In the genomic region with DNA sequence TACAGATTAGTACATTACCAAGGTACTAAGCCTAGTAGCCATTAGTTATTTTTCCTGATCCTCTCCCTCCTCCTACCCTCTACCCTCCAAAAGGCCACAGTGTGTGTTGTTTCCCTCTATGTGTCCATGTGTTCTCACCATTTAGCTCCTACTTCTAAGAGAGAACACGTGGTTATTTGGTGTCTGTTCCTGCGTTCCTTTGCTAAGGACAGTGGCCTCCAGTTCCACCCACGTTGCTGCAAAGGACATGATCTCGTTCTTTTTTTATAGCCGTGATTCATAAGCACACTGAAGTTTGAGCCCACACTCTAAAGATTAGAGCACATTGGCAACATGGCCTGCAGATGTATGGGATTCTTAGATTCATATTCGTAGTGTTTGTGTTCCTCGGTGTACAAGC, we compare ENCODE assay signal across 20 cellular contexts. TPM values are rescaled to one million over a fixed set of nuclear protein-coding genes. Genes with fewer than 3 reads are reported as not detected.
DNase-seq lines count a peak whose midpoint lies in the region; ATAC-seq, FAIRE-seq and TF ChIP-seq lines count a peak whose summit lies in the region.
"Had no signal": no experiment of that assay in that cellular context is flagged by ENCODE, and none has a peak within 500 bp of the region (broad histone marks: within the 10 kb centered on the region; RNA-seq: fewer than 3 reads in every experiment).

No MANE protein-coding gene starts in this region.

- no peaks in the 10 kb centered on the region for H3K9me2 ChIP-seq in hepatocyte (replicated peaks; ENCODE audit: insufficient read depth)

- no peaks in the 10 kb centered on the region for H3K27me3 Mint-ChIP-seq in astrocyte (ENCODE audit: low read depth, unreplicated experiment)
- no peaks in the 10 kb centered on the region for H3K27me3 Mint-ChIP-seq in activated T-cell treated with anti-CD3 and anti-CD28 coated beads, Interleukin-2, amount 50 U/mL, for 72 hours (ENCODE audit: low read depth)
- H3K27me3 Mint-ChIP-seq: activated naive CD8-positive, alpha-beta T cell treated with anti-CD3 and anti-CD28 coated beads, Interleukin-2, amount 50 U/mL, for 24 hours had no signal

- 52% methylated on average over 7 of the region's 7 CpGs for WGBS in hepatocyte (ENCODE audit: low lambda C conversion rate, missing lambda C conversion rate)
- WGBS in ovary, 3 donors, result 52 to 63% (median 54%) methylated on average over 7 of the region's 7 CpGs

- no peaks in the 10 kb centered on the region for H3K79me2 ChIP-seq in astrocyte (ENCODE audit: insufficient read depth, low read length)
- H3K79me2 ChIP-seq in hepatocyte, result no peaks in the 10 kb centered on the region

- H3K27ac Mint-ChIP-seq in astrocyte (ENCODE audit: unreplicated experiment), result no peak overlapping the region
- H3K27ac Mint-ChIP-seq in activated T-cell treated with anti-CD3 and anti-CD28 coated beads, Interleukin-2, amount 50 U/mL, for 72 hours, result no peak overlapping the region
- H3K27ac Mint-ChIP-seq: activated naive CD8-positive, alpha-beta T cell treated with anti-CD3 and anti-CD28 coated beads, Interleukin-2, amount 50 U/mL, for 24 hours; natural killer cell treated with Interleukin-12 subunit alpha and Interleukin-12 subunit beta and Interleukin-15 and Interleukin-18, amount 100 ng/mL, for 72 hours; T-helper 2 cell treated with Interferon-gamma antibody and Interleukin-4, amounts not matched to agents 5 μg/mL and 100 μg/mL, for 36 hours had no signal

- TF ChIP-seq CTCF in astrocyte (IDR thresholded peaks at IDR 0.05; ENCODE audit: insufficient read depth, low read depth, low read length) (no peak), hepatocyte (IDR thresholded peaks at IDR 0.05; ENCODE audit: poor library complexity) (no peak), ovary (IDR thresholded peaks at IDR 0.05) (no peak)

- H3K36me3 ChIP-seq in astrocyte (ENCODE audit: insufficient read depth, low read length) (no peaks in the 10 kb centered on the region), hepatocyte (replicated peaks; ENCODE audit: insufficient read depth, low read depth) (no peaks in the 10 kb centered on the region), skeletal muscle satellite cell (ENCODE audit: insufficient read depth, low read length) (no peaks in the 10 kb centered on the region), ovary (no peaks in the 10 kb centered on the region)
- H3K36me3 ChIP-seq: cardiac muscle cell, SJSA1, stomach had no signal

- TF ChIP-seq POLR2A in ovary (IDR thresholded peaks at IDR 0.05), result no peak

- H3K27me3 ChIP-seq in astrocyte (ENCODE audit: insufficient read depth, low read length) (no peaks in the 10 kb centered on the region), hepatocyte (no peaks in the 10 kb centered on the region), skeletal muscle satellite cell (ENCODE audit: control insufficient read depth, insufficient read depth, low read length) (no peaks in the 10 kb centered on the region), ovary (no peaks in the 10 kb centered on the region)
- H3K27me3 ChIP-seq: cardiac muscle cell, SJSA1, stomach had no signal

- H3K4me2 ChIP-seq in astrocyte (ENCODE audit: low read length) (peak overlapping the region; percentile 26), hepatocyte (no peak overlapping the region), skeletal muscle satellite cell (ENCODE audit: low read length) (peak overlapping the region; percentile 26)

- H2AFZ ChIP-seq in astrocyte (ENCODE audit: low read depth, low read length) (no peak overlapping the region), hepatocyte (no peak overlapping the region)

- intact Hi-C loops in ovary (cut with DNase I), result no loop called here

- no peaks in the 10 kb centered on the region for H3K36me3 Mint-ChIP-seq in astrocyte (ENCODE audit: low read depth, unreplicated experiment)
- H3K36me3 Mint-ChIP-seq in activated T-cell treated with anti-CD3 and anti-CD28 coated beads, Interleukin-2, amount 50 U/mL, for 72 hours (ENCODE audit: insufficient read depth in 2 of 2), result peaks cover 0 to 2% of the 10 kb centered on the region in 2 donors
- H3K36me3 Mint-ChIP-seq: natural killer cell treated with Interleukin-12 subunit alpha and Interleukin-12 subunit beta and Interleukin-15 and Interleukin-18, amount 100 ng/mL, for 72 hours had no signal

- peaks cover 5% of the 10 kb centered on the region for H3K4me1 ChIP-seq in astrocyte (ENCODE audit: insufficient read depth, low read length)
- H3K4me1 ChIP-seq in hepatocyte (ENCODE audit: insufficient read depth), result no peaks in the 10 kb centered on the region
- H3K4me1 ChIP-seq in skeletal muscle satellite cell (ENCODE audit: control insufficient read depth, insufficient read depth, low read length), result peaks cover 17% of the 10 kb centered on the region
- no peaks in the 10 kb centered on the region for H3K4me1 ChIP-seq in ovary (ENCODE audit: insufficient read depth)
- H3K4me1 ChIP-seq: SJSA1, stomach had no signal

- H3K27ac ChIP-seq in astrocyte (ENCODE audit: low read depth, low read length) (no peak overlapping the region), hepatocyte (peak overlapping the region; percentile 32), ovary (no peak overlapping the region)
- H3K27ac ChIP-seq: cardiac muscle cell, SJSA1, stomach had no signal

- no peak for FAIRE-seq in astrocyte (lab: Jason Lieb, UNC)
- FAIRE-seq: urothelium cell line had no signal

- ATAC-seq in activated T-cell treated with anti-CD3 and anti-CD28 coated beads, Interleukin-2, amount 50 U/mL, for 72 hours (replicated peaks in 1 of 2), result no peak
- ATAC-seq: activated naive CD8-positive, alpha-beta T cell treated with anti-CD3 and anti-CD28 coated beads, Interleukin-2, amount 50 U/mL, for 24 hours; natural killer cell treated with Interleukin-12 subunit alpha and Interleukin-12 subunit beta and Interleukin-15 and Interleukin-18, amount 100 ng/mL, for 72 hours had no signal

- no peak for TF ChIP-seq EP300 in ovary (IDR thresholded peaks at IDR 0.05)

- H3K9me3 ChIP-seq in astrocyte (ENCODE audit: insufficient read depth, low read depth, low read length), result no peaks in the 10 kb centered on the region
- H3K9me3 ChIP-seq in hepatocyte (ENCODE audit: low read depth), result no peaks in the 10 kb centered on the region
- no peaks in the 10 kb centered on the region for H3K9me3 ChIP-seq in skeletal muscle satellite cell (replicated peaks; ENCODE audit: low read length)
- H3K9me3 ChIP-seq in ovary, result no peaks in the 10 kb centered on the region
- H3K9me3 ChIP-seq: SJSA1, stomach had no signal

- H3K4me3 ChIP-seq in astrocyte (ENCODE audit: insufficient read depth, low read depth, low read length) (no peak overlapping the region), hepatocyte (no peak overlapping the region), skeletal muscle satellite cell (ENCODE audit: low read length) (no peak overlapping the region), ovary (no peak overlapping the region)
- H3K4me3 ChIP-seq: cardiac muscle cell, SJSA1, stomach had no signal

- H4K20me1 ChIP-seq in astrocyte (ENCODE audit: insufficient read depth, low read length) (no peaks in the 10 kb centered on the region), hepatocyte (ENCODE audit: insufficient read depth, poor library complexity, severe bottlenecking) (no peaks in the 10 kb centered on the region)

- H3K9ac ChIP-seq in astrocyte (ENCODE audit: low read length) (no peak overlapping the region), skeletal muscle satellite cell (ENCODE audit: low read depth, low read length) (no peak overlapping the region)

- peaks cover 8% of the 10 kb centered on the region for H3K4me1 Mint-ChIP-seq in astrocyte (ENCODE audit: low read depth, unreplicated experiment)
- no peaks in the 10 kb centered on the region for H3K4me1 Mint-ChIP-seq in activated T-cell treated with anti-CD3 and anti-CD28 coated beads, Interleukin-2, amount 50 U/mL, for 72 hours (ENCODE audit: low read depth)
- H3K4me1 Mint-ChIP-seq: activated naive CD8-positive, alpha-beta T cell treated with anti-CD3 and anti-CD28 coated beads, Interleukin-2, amount 50 U/mL, for 24 hours had no signal

- H3K4me3 Mint-ChIP-seq in astrocyte (ENCODE audit: unreplicated experiment), result no peak overlapping the region
- H3K4me3 Mint-ChIP-seq in activated T-cell treated with anti-CD3 and anti-CD28 coated beads, Interleukin-2, amount 50 U/mL, for 72 hours, result no peak overlapping the region
- H3K4me3 Mint-ChIP-seq: activated naive CD8-positive, alpha-beta T cell treated with anti-CD3 and anti-CD28 coated beads, Interleukin-2, amount 50 U/mL, for 24 hours; natural killer cell treated with Interleukin-12 subunit alpha and Interleukin-12 subunit beta and Interleukin-15 and Interleukin-18, amount 100 ng/mL, for 72 hours; T-helper 2 cell treated with Interferon-gamma antibody and Interleukin-4, amounts not matched to agents 5 μg/mL and 100 μg/mL, for 36 hours had no signal

- peaks cover 1% of the 10 kb centered on the region for H3K9me3 Mint-ChIP-seq in astrocyte (ENCODE audit: unreplicated experiment)
- H3K9me3 Mint-ChIP-seq in activated T-cell treated with anti-CD3 and anti-CD28 coated beads, Interleukin-2, amount 50 U/mL, for 72 hours, result no peaks in the 10 kb centered on the region
- H3K9me3 Mint-ChIP-seq: activated naive CD8-positive, alpha-beta T cell treated with anti-CD3 and anti-CD28 coated beads, Interleukin-2, amount 50 U/mL, for 24 hours; natural killer cell treated with Interleukin-12 subunit alpha and Interleukin-12 subunit beta and Interleukin-15 and Interleukin-18, amount 100 ng/mL, for 72 hours; T-helper 2 cell treated with Interferon-gamma antibody and Interleukin-4, amounts not matched to agents 5 μg/mL and 100 μg/mL, for 36 hours had no signal

- DNase-seq in GM03348 (ENCODE audit: low spot score), result peak; percentile 41
- DNase-seq in astrocyte (ENCODE audit: low read depth), result peak; percentile 21
- peak; percentile 39 for DNase-seq in hepatocyte (ENCODE audit: low spot score)
- DNase-seq in ovary, result no peak
- no peak for DNase-seq in activated naive CD4-positive, alpha-beta T cell (lab: John Stamatoyannopoulos, UW)
- DNase-seq in activated T-cell treated with anti-CD3 and anti-CD28 coated beads, Interleukin-2, amount 50 U/mL, for 72 hours, result no peak
- DNase-seq: activated naive CD8-positive, alpha-beta T cell treated with anti-CD3 and anti-CD28 coated beads, Interleukin-2, amount 50 U/mL, for 24 hours; Calu3; Karpas-422; NCI-H1417 treated with DMSO at 0.1 percent for 48 hours; NCI-H526 treated with DMSO at 0.1 percent for 48 hours; retina; stimulated activated CD4-positive, alpha-beta T cell treated with anti-CD3 and anti-CD28 coated beads, Interleukin-2, amount 100 ng/mL, for 24 hours; stomach had no signal

RNA-seq across cellular contexts. Expression of a gene that starts 8.0 kb away (rescaled TPM):
- total RNA-seq in astrocyte (30.5 and 33.0 TPM in 2 replicates), hepatocyte (16.9 and 23.1 TPM in 2 replicates), ovary (10 to 100 TPM; 16.8 to 26.9 (median 21.4) TPM)
- polyA plus RNA-seq in hepatocyte (12.4 and 15.8 TPM in 2 replicates), ovary (10 to 100 TPM; 12.9 to 25.5 TPM)
- 27.6 and 29.9 TPM in 2 replicates for total RNA-seq in skeletal muscle satellite cell (2012; rRNA removed)
- total RNA-seq in activated T-cell treated with anti-CD3 and anti-CD28 coated beads, Interleukin-2, amount 50 U/mL, for 72 hours, result 10 to 100 TPM; 11.9 to 13.2 TPM

RNA-seq across cellular contexts. Expression of a gene that starts 24.8 kb away (rescaled TPM):
- 795 and 872 TPM in 2 replicates for total RNA-seq in astrocyte
- total RNA-seq in hepatocyte, result 292 and 300 TPM in 2 replicates
- 660 and 673 TPM in 2 replicates for polyA plus RNA-seq in hepatocyte
- total RNA-seq in skeletal muscle satellite cell (2012; rRNA removed), result 838 and 860 TPM in 2 replicates
- 100 to 1,000 TPM in 6 of 7 donors, 10 to 100 TPM in 1; 80.4 to 415 (median 314) TPM for total RNA-seq in ovary
- 100 to 1,000 TPM; 195 to 419 TPM for polyA plus RNA-seq in ovary
- total RNA-seq in activated T-cell treated with anti-CD3 and anti-CD28 coated beads, Interleukin-2, amount 50 U/mL, for 72 hours, result 1,000 to 10,000 TPM; 1,100 to 1,397 TPM

Comparison
In these comparisons a context has a peak if more than half of its experiments do, and no peak if none do; other contexts are left out.
1. DNase-seq: peak in GM03348 (single experiment), astrocyte (single experiment) and hepatocyte (single experiment); none in ovary (0 of 5), activated naive CD4-positive, alpha-beta T cell (0 of 4) and activated T-cell treated with anti-CD3 and anti-CD28 coated beads, Interleukin-2, amount 50 U/mL, for 72 hours (0 of 2).